8 cellular contexts compared by ENCODE assay signal in genomic region chr13:20411638-20412342, GRCh38.
A peak's percentile ranks its signal among the peaks of the same experiment; 100 is the strongest.
DNase-seq lines count a peak whose midpoint lies in the region; ATAC-seq and TF ChIP-seq lines count a peak whose summit lies in the region.

No MANE protein-coding gene starts in this region.

- no peaks in the 10 kb centered on the region for H3K9me2 ChIP-seq in Karpas-422 (replicated peaks; ENCODE audit: insufficient read depth, low read length)

- peak overlapping the region; percentile 78 for H3K27ac Mint-ChIP-seq in activated T-helper 2 cell treated with anti-CD3 and anti-CD28 coated beads, Interferon-gamma antibody, Interleukin-2, Interleukin-4, amounts not matched to agents 10 μg/mL and 5 μg/mL and 100 μg/mL, durations not matched to agents 14 hours and 24 hours and 36 hours
- H3K27ac Mint-ChIP-seq in stimulated activated naive CD8-positive, alpha-beta T cell treated with anti-CD3 and anti-CD28 coated beads, Interleukin-15, amount 100 ng/mL, for 72 hours, result peak overlapping the region in 1 of 2 donors; percentile 53

- H3K9me3 Mint-ChIP-seq in activated T-helper 2 cell treated with anti-CD3 and anti-CD28 coated beads, Interferon-gamma antibody, Interleukin-2, Interleukin-4, amounts not matched to agents 10 μg/mL and 5 μg/mL and 100 μg/mL, durations not matched to agents 14 hours and 24 hours and 36 hours, result peaks cover 4% of the 10 kb centered on the region
- peaks cover 0 to 5% of the 10 kb centered on the region in 2 donors for H3K9me3 Mint-ChIP-seq in stimulated activated naive CD8-positive, alpha-beta T cell treated with anti-CD3 and anti-CD28 coated beads, Interleukin-15, amount 100 ng/mL, for 72 hours

- H3K36me3 ChIP-seq in Karpas-422 (ENCODE audit: insufficient read depth, low read length), result no peaks in the 10 kb centered on the region

- peak; percentile 84 for ATAC-seq in HG03521 (IDR thresholded peaks at IDR 0.05; ENCODE audit: unreplicated experiment)
- ATAC-seq in stimulated activated naive CD8-positive, alpha-beta T cell treated with anti-CD3 and anti-CD28 coated beads, Interleukin-15, amount 100 ng/mL, for 72 hours, result peak; percentile 90

- H3K27ac ChIP-seq in Karpas-422 (ENCODE audit: low read length), result no peak overlapping the region

- H2AFZ ChIP-seq in Karpas-422 (ENCODE audit: low read length), result no peak overlapping the region

- H3K4me3 ChIP-seq in Karpas-422 (ENCODE audit: low read length), result no peak overlapping the region

- no peaks in the 10 kb centered on the region for H3K27me3 Mint-ChIP-seq in activated T-helper 2 cell treated with anti-CD3 and anti-CD28 coated beads, Interferon-gamma antibody, Interleukin-2, Interleukin-4, amounts not matched to agents 10 μg/mL and 5 μg/mL and 100 μg/mL, durations not matched to agents 14 hours and 24 hours and 36 hours (ENCODE audit: low read depth)
- H3K27me3 Mint-ChIP-seq in stimulated activated naive CD8-positive, alpha-beta T cell treated with anti-CD3 and anti-CD28 coated beads, Interleukin-15, amount 100 ng/mL, for 72 hours, result no peaks in the 10 kb centered on the region

- no peaks in the 10 kb centered on the region for H3K9me3 ChIP-seq in Karpas-422 (ENCODE audit: low read length)

- peak overlapping the region; percentile 57 for H3K4me3 Mint-ChIP-seq in activated T-helper 2 cell treated with anti-CD3 and anti-CD28 coated beads, Interferon-gamma antibody, Interleukin-2, Interleukin-4, amounts not matched to agents 10 μg/mL and 5 μg/mL and 100 μg/mL, durations not matched to agents 14 hours and 24 hours and 36 hours (ENCODE audit: low read depth)
- peak overlapping the region; percentile 62 for H3K4me3 Mint-ChIP-seq in stimulated activated naive CD8-positive, alpha-beta T cell treated with anti-CD3 and anti-CD28 coated beads, Interleukin-15, amount 100 ng/mL, for 72 hours

- no peaks in the 10 kb centered on the region for H3K4me1 ChIP-seq in Karpas-422 (ENCODE audit: low read length)

- H4K20me1 ChIP-seq in Karpas-422 (ENCODE audit: insufficient read depth, low read depth, low read length), result no peaks in the 10 kb centered on the region

- peaks cover 6% of the 10 kb centered on the region for H3K36me3 Mint-ChIP-seq in activated T-helper 2 cell treated with anti-CD3 and anti-CD28 coated beads, Interferon-gamma antibody, Interleukin-2, Interleukin-4, amounts not matched to agents 10 μg/mL and 5 μg/mL and 100 μg/mL, durations not matched to agents 14 hours and 24 hours and 36 hours (ENCODE audit: low read depth)

- no peaks in the 10 kb centered on the region for H3K27me3 ChIP-seq in Karpas-422 (ENCODE audit: low read length)

- H3K9ac ChIP-seq in Karpas-422 (ENCODE audit: low read length), result no peak overlapping the region

- intact Hi-C loops in activated T-helper 2 cell treated with anti-CD3 and anti-CD28 coated beads, Interferon-gamma antibody, Interleukin-2, Interleukin-4, amounts not matched to agents 10 μg/mL and 5 μg/mL and 100 μg/mL, durations not matched to agents 14 hours and 24 hours and 36 hours (cut with micrococcal nuclease), result loop anchor here (1.0 to 5.0 kb wide), 2 partner anchors 8 to 54 kb away; no protein-coding TSS in a partner anchor

- DNase-seq in ELF-1 (ENCODE audit: low read depth, low spot score), result peak; percentile 41
- peak; percentile 82 for DNase-seq in GM20000 (ENCODE audit: low spot score)
- DNase-seq in activated T-helper 2 cell treated with anti-CD3 and anti-CD28 coated beads, Interferon-gamma antibody, Interleukin-2, Interleukin-4, amounts not matched to agents 10 μg/mL and 5 μg/mL and 100 μg/mL, durations not matched to agents 14 hours and 24 hours and 36 hours (ENCODE audit: low spot score), result peak; percentile 24
- peak; percentile 22 to 67 for DNase-seq in stimulated activated naive CD8-positive, alpha-beta T cell treated with anti-CD3 and anti-CD28 coated beads, Interleukin-15, amount 100 ng/mL, for 72 hours
- no peak for DNase-seq in AG08395 (ENCODE audit: low spot score)
- no peak for DNase-seq in Karpas-422
- DNase-seq in NCI-H345 (lab: John Stamatoyannopoulos, UW), result no peak

- no peak for TF ChIP-seq CTCF in GM20000 (IDR thresholded peaks at IDR 0.05; ENCODE audit: extremely low read depth, missing control alignments)

- H3K4me2 ChIP-seq in Karpas-422 (ENCODE audit: low read depth, low read length, poor library complexity, severe bottlenecking), result no peak overlapping the region

- peaks cover 27% of the 10 kb centered on the region for H3K4me1 Mint-ChIP-seq in activated T-helper 2 cell treated with anti-CD3 and anti-CD28 coated beads, Interferon-gamma antibody, Interleukin-2, Interleukin-4, amounts not matched to agents 10 μg/mL and 5 μg/mL and 100 μg/mL, durations not matched to agents 14 hours and 24 hours and 36 hours (ENCODE audit: low read depth)
- H3K4me1 Mint-ChIP-seq in stimulated activated naive CD8-positive, alpha-beta T cell treated with anti-CD3 and anti-CD28 coated beads, Interleukin-15, amount 100 ng/mL, for 72 hours, result peaks cover 36% of the 10 kb centered on the region

- H3K79me2 ChIP-seq in Karpas-422 (ENCODE audit: low read length), result no peaks in the 10 kb centered on the region

Comparison
In these comparisons a context has a peak if more than half of its experiments do, and no peak if none do; other contexts are left out.
1. DNase-seq: peak in ELF-1 (single experiment), GM20000 (single experiment), activated T-helper 2 cell treated with anti-CD3 and anti-CD28 coated beads, Interferon-gamma antibody, Interleukin-2, Interleukin-4, amounts not matched to agents 10 μg/mL and 5 μg/mL and 100 μg/mL, durations not matched to agents 14 hours and 24 hours and 36 hours (single experiment) and stimulated activated naive CD8-positive, alpha-beta T cell treated with anti-CD3 and anti-CD28 coated beads, Interleukin-15, amount 100 ng/mL, for 72 hours (2 of 2); none in AG08395 (single experiment), Karpas-422 (single experiment) and NCI-H345 (single experiment).